8 cellular contexts compared by ENCODE assay signal in the genomic region with DNA sequence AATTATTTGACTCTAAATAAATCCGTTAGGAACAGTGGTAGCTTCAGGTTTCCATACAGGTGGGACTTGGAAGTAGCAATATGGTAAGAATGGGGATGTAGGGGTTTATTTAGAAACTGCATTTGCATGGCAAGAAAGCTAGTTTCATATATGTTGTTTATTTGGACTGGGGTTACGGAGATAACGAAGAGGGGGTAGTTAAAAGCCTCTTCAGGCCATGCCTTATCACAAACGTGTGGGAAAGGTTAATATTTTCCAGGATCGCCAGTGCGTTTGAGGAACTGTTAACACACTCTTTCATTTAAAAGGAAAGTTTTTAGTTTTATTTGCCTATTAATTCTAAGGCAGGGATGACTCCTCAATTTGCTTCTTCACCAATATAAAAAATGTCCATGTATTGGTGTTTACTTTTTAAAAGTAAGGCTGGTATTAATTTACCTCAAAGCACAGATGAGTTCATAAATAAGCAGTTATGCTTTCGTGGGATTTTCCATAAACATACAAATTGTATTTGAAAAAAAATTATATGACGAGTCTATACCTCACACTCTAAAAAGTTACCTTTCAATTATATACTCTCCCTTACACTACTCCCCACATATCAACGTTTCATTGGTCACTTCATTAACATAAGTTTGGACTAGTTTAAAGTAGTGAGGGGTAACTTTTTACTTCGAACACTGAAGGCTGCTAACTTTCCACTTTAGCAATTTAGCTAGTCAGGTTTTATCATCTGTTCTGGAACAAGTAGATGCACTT. TPM values are rescaled to one million over a fixed set of nuclear protein-coding genes. Genes with fewer than 3 reads are reported as not detected.
A peak's percentile ranks its signal among the peaks of the same experiment; 100 is the strongest.
DNase-seq lines count a peak whose midpoint lies in the region; ATAC-seq and TF ChIP-seq lines count a peak whose summit lies in the region.

No MANE protein-coding gene starts in this region.

- peaks cover 35% of the 10 kb centered on the region for H3K79me2 ChIP-seq in fibroblast of lung (ENCODE audit: control insufficient read depth, insufficient read depth, low read length)

- H3K27me3 ChIP-seq in RWPE2 (ENCODE audit: insufficient read depth, poor library complexity, severe bottlenecking), result no peaks in the 10 kb centered on the region
- H3K27me3 ChIP-seq in fibroblast of lung (ENCODE audit: control insufficient read depth, insufficient read depth, low read length), result no peaks in the 10 kb centered on the region
- H3K27me3 ChIP-seq in rectal smooth muscle tissue (ENCODE audit: control insufficient read depth, insufficient read depth, low read length), result no peaks in the 10 kb centered on the region

- peak; percentile 4 for ATAC-seq in GM21737 (IDR thresholded peaks at IDR 0.05; ENCODE audit: unreplicated experiment)
- ATAC-seq in RWPE2 (ENCODE audit: low read depth), result peak; percentile 47
- ATAC-seq in HG03175 (IDR thresholded peaks at IDR 0.05; ENCODE audit: unreplicated experiment), result no peak

- H3K4me2 ChIP-seq in fibroblast of lung (ENCODE audit: extremely low read depth, insufficient read depth, low read length), result peak overlapping the region; percentile 84

- H3K9me3 ChIP-seq in RWPE2 (ENCODE audit: severe bottlenecking), result no peaks in the 10 kb centered on the region
- H3K9me3 ChIP-seq in fibroblast of lung (ENCODE audit: control insufficient read depth, insufficient read depth, low read depth, low read length), result no peaks in the 10 kb centered on the region

- H3K27ac ChIP-seq in RWPE2 (ENCODE audit: poor library complexity, severe bottlenecking) (peak overlapping the region; percentile 60), fibroblast of lung (ENCODE audit: insufficient read depth, low read length) (peak overlapping the region; percentile 69), rectal smooth muscle tissue (ENCODE audit: low read depth, low read length) (peak overlapping the region; percentile 92)

- DNase-seq in RWPE2 (ENCODE audit: low spot score) (no peak), fibroblast of lung (ENCODE audit: low read depth in 2 of 2) (no peak), amniotic stem cell (lab: John Stamatoyannopoulos, UW) (no peak), AML-193 (lab: John Stamatoyannopoulos, UW) (no peak), NCI-H526 (lab: John Stamatoyannopoulos, UW) (no peak)

- H3K9ac ChIP-seq in fibroblast of lung (ENCODE audit: insufficient read depth, low read length), result peak overlapping the region; percentile 60
- H3K9ac ChIP-seq in rectal smooth muscle tissue (ENCODE audit: low read length), result peak overlapping the region; percentile 1

- H4K20me1 ChIP-seq in fibroblast of lung (ENCODE audit: control insufficient read depth, extremely low read depth, insufficient read depth, low read length), result no peaks in the 10 kb centered on the region

- peak overlapping the region; percentile 90 for H2AFZ ChIP-seq in fibroblast of lung (ENCODE audit: low read length)

- no peak for TF ChIP-seq CTCF in RWPE2 (IDR thresholded peaks at IDR 0.05; ENCODE audit: poor library complexity, severe bottlenecking)
- no peak for TF ChIP-seq CTCF in fibroblast of lung (conservative IDR thresholded peaks at IDR 0.05 in 1 of 2, IDR thresholded peaks at IDR 0.05 in 1 of 2; ENCODE audit: low read depth in 1 of 2, low read length in 2 of 2)

- H3K4me3 ChIP-seq in RWPE2 (ENCODE audit: severe bottlenecking), result peak overlapping the region; percentile 84
- H3K4me3 ChIP-seq in fibroblast of lung (replicated peaks in 1 of 4; ENCODE audit: control extremely low read depth in 1 of 4, insufficient read depth in 1 of 4, low read depth in 3 of 4, low read length in 4 of 4), result peak overlapping the region; percentile 84 to 94 (median 89)
- H3K4me3 ChIP-seq in rectal smooth muscle tissue (ENCODE audit: low read length), result peak overlapping the region; percentile 57

- H3K4me1 ChIP-seq in RWPE2 (ENCODE audit: insufficient read depth, poor library complexity, severe bottlenecking) (peaks cover 5% of the 10 kb centered on the region), fibroblast of lung (ENCODE audit: control insufficient read depth, extremely low read depth, insufficient read depth, low read length) (no peaks in the 10 kb centered on the region), rectal smooth muscle tissue (ENCODE audit: control insufficient read depth, insufficient read depth, low read length) (peaks cover 9% of the 10 kb centered on the region)

- H3K36me3 ChIP-seq in RWPE2 (ENCODE audit: low read depth), result peaks cover 54% of the 10 kb centered on the region
- no peaks in the 10 kb centered on the region for H3K36me3 ChIP-seq in fibroblast of lung (ENCODE audit: control insufficient read depth, insufficient read depth, low read length)
- H3K36me3 ChIP-seq in rectal smooth muscle tissue (ENCODE audit: control insufficient read depth, insufficient read depth, low read length), result no peaks in the 10 kb centered on the region

RNA-seq across cellular contexts. Expression of a gene that starts 0.8 kb away (rescaled TPM):
- total RNA-seq in fibroblast of lung, result 22.3 and 31.7 TPM in 2 replicates
- polyA plus RNA-seq in fibroblast of lung, result 17.6 and 27.8 TPM in 2 replicates
- polyA plus RNA-seq in fibroblast of lung (2012), result 14.3 and 15.7 TPM in 2 replicates
- 4.4 and 12.7 TPM in 2 replicates for polyA minus RNA-seq in fibroblast of lung (ENCODE audit: low replicate concordance)

RNA-seq across cellular contexts. Expression of a gene that starts 1.0 kb away (rescaled TPM):
- 19.8 and 30.6 TPM in 2 replicates for total RNA-seq in fibroblast of lung
- 86.1 and 92.5 TPM in 2 replicates for polyA plus RNA-seq in fibroblast of lung
- polyA plus RNA-seq in fibroblast of lung (2012), result 69.0 and 72.8 TPM in 2 replicates
- 85.6 and 162 TPM in 2 replicates for polyA minus RNA-seq in fibroblast of lung (ENCODE audit: low replicate concordance)

RNA-seq across cellular contexts. Expression of a gene that starts 20.0 kb away (rescaled TPM):
- total RNA-seq in fibroblast of lung, result 46.5 and 56.3 TPM in 2 replicates
- polyA plus RNA-seq in fibroblast of lung, result 11.1 and 19.3 TPM in 2 replicates
- polyA plus RNA-seq in fibroblast of lung (2012), result 43.9 and 44.2 TPM in 2 replicates
- 157 and 198 TPM in 2 replicates for polyA minus RNA-seq in fibroblast of lung (ENCODE audit: low replicate concordance)

RNA-seq across cellular contexts. Expression of a gene that starts 35.2 kb away (rescaled TPM):
- 54.4 and 59.9 TPM in 2 replicates for total RNA-seq in fibroblast of lung
- 39.2 and 44.0 TPM in 2 replicates for polyA plus RNA-seq in fibroblast of lung
- 22.2 and 29.1 TPM in 2 replicates for polyA plus RNA-seq in fibroblast of lung (2012)
- polyA minus RNA-seq in fibroblast of lung (ENCODE audit: low replicate concordance), result 71.9 and 80.8 TPM in 2 replicates

RNA-seq across cellular contexts. Expression of a gene that starts 50.2 kb away (rescaled TPM):
- total RNA-seq in fibroblast of lung, result 3.1 and 3.5 TPM in 2 replicates
- 3.9 and 6.1 TPM in 2 replicates for polyA plus RNA-seq in fibroblast of lung
- polyA plus RNA-seq in fibroblast of lung (2012), result 5.0 and 8.0 TPM in 2 replicates
- polyA minus RNA-seq in fibroblast of lung (ENCODE audit: low replicate concordance), result 14.7 and 22.0 TPM in 2 replicates
